In genomic region chr5:131139321-131139720, GRCh38 we compare ENCODE assay signal across 8 cellular contexts.
"Had no signal": no experiment of that assay in that cellular context is flagged by ENCODE, and none has a peak within 500 bp of the region (broad histone marks: within the 10 kb centered on the region; RNA-seq: fewer than 3 reads in every experiment).

No MANE protein-coding gene starts in this region.

- FAIRE-seq: G401.6, GM12878, GM12891, GM12892, GM18507, GM19239 had no signal

- DNase-seq: GDM1, GF-D8 had no signal

- H3K4me3 ChIP-seq: GM12878 had no signal

- ATAC-seq: GM12878 had no signal
